In genomic region chr19:17303167-17303939, GRCh38 we compare ENCODE assay signal across 8 cellular contexts. TPM values are rescaled to one million over a fixed set of nuclear protein-coding genes. Genes with fewer than 3 reads are reported as not detected.
DNase-seq lines count a peak whose midpoint lies in the region; ATAC-seq and TF ChIP-seq lines count a peak whose summit lies in the region.

A gene with protein sequence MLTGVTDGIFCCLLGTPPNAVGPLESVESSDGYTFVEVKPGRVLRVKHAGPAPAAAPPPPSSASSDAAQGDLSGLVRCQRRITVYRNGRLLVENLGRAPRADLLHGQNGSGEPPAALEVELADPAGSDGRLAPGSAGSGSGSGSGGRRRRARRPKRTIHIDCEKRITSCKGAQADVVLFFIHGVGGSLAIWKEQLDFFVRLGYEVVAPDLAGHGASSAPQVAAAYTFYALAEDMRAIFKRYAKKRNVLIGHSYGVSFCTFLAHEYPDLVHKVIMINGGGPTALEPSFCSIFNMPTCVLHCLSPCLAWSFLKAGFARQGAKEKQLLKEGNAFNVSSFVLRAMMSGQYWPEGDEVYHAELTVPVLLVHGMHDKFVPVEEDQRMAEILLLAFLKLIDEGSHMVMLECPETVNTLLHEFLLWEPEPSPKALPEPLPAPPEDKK (minus strand): TSS chr19:17303425. CDS start chr19:17301616, 1,809 bp downstream.

- H3K4me1 ChIP-seq in lung (ENCODE audit: control insufficient read depth in 2 of 2, insufficient read depth in 2 of 2, low read length in 2 of 2) = peaks cover 2 to 5% of the 10 kb centered on the region in 2 donors

- DNase-seq in CD1c-positive myeloid dendritic cell (ENCODE audit: extremely low spot score) (peak; percentile 97), NCI-H774 (lab: John Stamatoyannopoulos, UW) (peak; percentile 96), lung (ENCODE audit: low spot score) (peak; percentile 97)
- DNase-seq in activated CD8-positive, alpha-beta T cell treated with anti-CD3 and anti-CD28 coated beads, Interleukin-2, amount 10 ng/mL, durations not matched to agents 7 days and 5 days = peak; percentile 95
- peak; percentile 86 for DNase-seq in effector CD4-positive, alpha-beta T cell
- DNase-seq in stimulated activated CD4-positive, alpha-beta T cell treated with anti-CD3 and anti-CD28 coated beads, TNF-alpha, amount 100 ng/mL, for 1 hour (ENCODE audit: low read depth in 3 of 3, low spot score in 1 of 3) = peak; percentile 81 to 90 (median 82)

- H3K4me3 Mint-ChIP-seq in activated CD8-positive, alpha-beta T cell treated with anti-CD3 and anti-CD28 coated beads, Interleukin-2, amount 10 ng/mL, durations not matched to agents 7 days and 5 days = peak within 1 kb of the TSS; percentile 63

- no peaks in the 10 kb centered on the region for H3K27me3 ChIP-seq in lung (ENCODE audit: control insufficient read depth, insufficient read depth)

- POLR2A ChIA-PET in activated CD8-positive, alpha-beta T cell treated with anti-CD3 and anti-CD28 coated beads, Interleukin-2, amount 10 ng/mL, durations not matched to agents 7 days and 5 days (lab: Charles Lee) = interaction anchor here (1.2 kb wide), 1 partner anchor 10 kb away, joined by 3 read pairs; no protein-coding TSS in a partner anchor

- peaks cover 0 to 7% of the 10 kb centered on the region in 2 donors for H3K36me3 ChIP-seq in lung (ENCODE audit: control insufficient read depth in 2 of 2, insufficient read depth in 2 of 2, low read length in 2 of 2)

- peak within 1 kb of the TSS; percentile 48 for H3K4me3 ChIP-seq in lung

- H3K9me3 Mint-ChIP-seq in activated CD8-positive, alpha-beta T cell treated with anti-CD3 and anti-CD28 coated beads, Interleukin-2, amount 10 ng/mL, durations not matched to agents 7 days and 5 days (ENCODE audit: insufficient read depth) = no peaks in the 10 kb centered on the region

- H3K9me3 ChIP-seq in lung (ENCODE audit: control insufficient read depth in 2 of 2, insufficient read depth in 1 of 2, low read length in 1 of 2) = no peaks in the 10 kb centered on the region

- 2% methylated on average over 42 to 52 of the region's 52 CpGs for WGBS in lung, 2 donors

- H3K27ac ChIP-seq in lung (ENCODE audit: low read depth in 1 of 2, low read length in 1 of 2) = peak within 1 kb of the TSS; percentile 57 to 68

- peak; percentile 18 for TF ChIP-seq CTCF in lung (IDR thresholded peaks at IDR 0.05; ENCODE audit: control extremely low read depth, extremely low read depth)

- CTCF ChIA-PET in activated CD8-positive, alpha-beta T cell treated with anti-CD3 and anti-CD28 coated beads, Interleukin-2, amount 10 ng/mL, durations not matched to agents 7 days and 5 days (lab: Charles Lee) = interaction anchor here (1.0 to 2.4 kb wide), 7 partner anchors 10 to 83 kb away, joined by 3 to 11 read pairs (median 5); partner anchors contain the start of gene BABAM1

- no peaks in the 10 kb centered on the region for H3K27me3 Mint-ChIP-seq in activated CD8-positive, alpha-beta T cell treated with anti-CD3 and anti-CD28 coated beads, Interleukin-2, amount 10 ng/mL, durations not matched to agents 7 days and 5 days (ENCODE audit: low read depth)

- peak within 1 kb of the TSS; percentile 61 for H3K27ac Mint-ChIP-seq in activated CD8-positive, alpha-beta T cell treated with anti-CD3 and anti-CD28 coated beads, Interleukin-2, amount 10 ng/mL, durations not matched to agents 7 days and 5 days

- peaks cover 14% of the 10 kb centered on the region for H3K36me3 Mint-ChIP-seq in activated CD8-positive, alpha-beta T cell treated with anti-CD3 and anti-CD28 coated beads, Interleukin-2, amount 10 ng/mL, durations not matched to agents 7 days and 5 days (ENCODE audit: low read depth)

- peak; percentile 54 for ATAC-seq in GM19372 (IDR thresholded peaks at IDR 0.05; ENCODE audit: low read depth, unreplicated experiment)
- peak; percentile 36 for ATAC-seq in HG03571 (IDR thresholded peaks at IDR 0.05; ENCODE audit: unreplicated experiment)
- peak; percentile 81 for ATAC-seq in activated CD8-positive, alpha-beta T cell treated with anti-CD3 and anti-CD28 coated beads, Interleukin-2, amount 10 ng/mL, durations not matched to agents 7 days and 5 days
- ATAC-seq in lung (ENCODE audit: insufficient read depth, low FRiP score) = peak; percentile 83

- H3K4me1 Mint-ChIP-seq in activated CD8-positive, alpha-beta T cell treated with anti-CD3 and anti-CD28 coated beads, Interleukin-2, amount 10 ng/mL, durations not matched to agents 7 days and 5 days (ENCODE audit: low read depth) = peaks cover 47% of the 10 kb centered on the region

RNA-seq across cellular contexts. Expression of the gene that starts here (rescaled TPM):
- total RNA-seq in activated CD8-positive, alpha-beta T cell treated with anti-CD3 and anti-CD28 coated beads, Interleukin-2, amount 10 ng/mL, durations not matched to agents 7 days and 5 days = 1 to 10 TPM; 8.9 to 9.7 TPM
- 10 to 100 TPM; 12.8 to 23.0 TPM for total RNA-seq in lung
- 10 to 100 TPM; 14.9 to 15.4 TPM for polyA plus RNA-seq in lung

Comparison
In these comparisons a context has a peak if more than half of its experiments do, and no peak if none do; other contexts are left out.
1. Peak in every context shown above with its lines: DNase-seq, ATAC-seq, H3K4me3 ChIP-seq and H3K27ac ChIP-seq.